ENCODE assay signal across 19 cellular contexts in the genomic region with DNA sequence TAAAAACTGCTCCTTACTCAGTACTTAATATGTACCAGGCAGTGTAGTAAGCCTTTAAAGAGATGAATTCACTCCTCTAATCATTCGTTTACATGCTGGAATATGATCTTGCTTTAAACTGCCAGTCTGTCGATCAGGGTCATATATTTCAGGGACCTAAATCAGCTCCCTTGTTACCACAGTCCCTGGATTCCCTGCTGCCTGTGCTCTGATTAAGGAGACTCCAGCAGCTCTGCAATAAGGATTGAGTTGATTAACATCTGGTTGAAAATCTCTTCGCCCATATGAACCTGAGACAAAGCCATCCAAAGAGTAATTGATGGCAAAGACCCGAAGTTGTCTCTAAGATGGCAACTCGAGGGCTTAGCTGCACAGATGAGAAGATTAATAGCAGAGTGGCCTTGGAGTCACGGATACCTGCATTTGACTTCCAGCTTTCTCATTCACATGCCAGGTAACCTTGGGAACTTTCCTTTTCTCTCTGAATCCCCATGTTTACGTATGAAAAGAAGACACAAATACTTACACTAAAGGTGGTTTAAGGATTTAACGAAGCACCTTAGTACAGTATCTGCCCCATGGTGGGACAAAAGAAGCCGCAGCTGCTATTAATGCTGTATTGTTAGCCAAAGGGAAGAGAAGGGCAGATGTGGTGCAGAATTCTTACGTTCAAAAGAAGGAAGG.
DNase-seq lines count a peak whose midpoint lies in the region; FAIRE-seq and TF ChIP-seq lines count a peak whose summit lies in the region.
"Had no signal": no experiment of that assay in that cellular context is flagged by ENCODE, and none has a peak within 500 bp of the region (broad histone marks: within the 10 kb centered on the region; RNA-seq: fewer than 3 reads in every experiment).

No MANE protein-coding gene starts in this region.

- peaks cover 2 to 11% of the 10 kb centered on the region in 2 donors for H3K27me3 Mint-ChIP-seq in CD8-positive, alpha-beta memory T cell

- no peak overlapping the region for H2BK20ac ChIP-seq in H1 (ENCODE audit: low read length)

- no peaks in the 10 kb centered on the region for H3K79me1 ChIP-seq in H1 (ENCODE audit: low read depth, low read length)

- H3K4me1 ChIP-seq in H1 (replicated peaks in 1 of 4; ENCODE audit: control insufficient read depth in 3 of 4, insufficient read depth in 4 of 4, low read length in 3 of 4), result peaks cover 3 to 13% (median 9%) of the 10 kb centered on the region in 4 experiments; a peak in 6 of 7 replicates
- no peaks in the 10 kb centered on the region for H3K4me1 ChIP-seq in CD8-positive, alpha-beta memory T cell (ENCODE audit: insufficient read depth, low read length)
- H3K4me1 ChIP-seq: A549 had no signal

- H3K4me2 ChIP-seq in H1 (ENCODE audit: insufficient read depth in 1 of 2, low read depth in 2 of 2, low read length in 2 of 2), result peak overlapping the region; percentile 56 to 84
- H3K4me2 ChIP-seq: A549; BLaER1 treated with 17β-estradiol and CSF1 and Interleukin-3, amounts not matched to agents 10 nM and 100 nM; KMS-11 had no signal

- TF ChIP-seq POLR2A in H1 (IDR thresholded peaks at IDR 0.05; ENCODE audit: control extremely low read depth in 1 of 2, low read depth in 2 of 2, low read length in 2 of 2) (no peak), erythroblast (IDR thresholded peaks at IDR 0.05; ENCODE audit: low read length) (no peak)

- no peak overlapping the region for H3K4ac ChIP-seq in H1 (replicated peaks; ENCODE audit: insufficient read length, low read depth, low read length)

- H3K36me3 Mint-ChIP-seq in CD8-positive, alpha-beta memory T cell, result no peaks in the 10 kb centered on the region
- H3K36me3 Mint-ChIP-seq: CD8-positive, alpha-beta T cell had no signal

- no peak overlapping the region for H3K14ac ChIP-seq in H1 (ENCODE audit: insufficient read length)

- no peak overlapping the region for H3K9ac ChIP-seq in H1 (replicated peaks in 1 of 4; ENCODE audit: extremely low read depth in 1 of 4, low read depth in 3 of 4, low read length in 3 of 4)
- H3K9ac ChIP-seq: BLaER1 treated with 17β-estradiol and CSF1 and Interleukin-3, amounts not matched to agents 10 nM and 100 nM; KMS-11 had no signal

- WGBS in H1 (ENCODE audit: extremely low coverage in 1 of 2, insufficient coverage in 1 of 2, insufficient read length in 1 of 2, insufficient replicate concordance in 2 of 2, low coverage in 1 of 2, low lambda C conversion rate in 2 of 2, missing lambda C conversion rate in 1 of 2), 2 experiments, result 29% methylated on average over 10 of the region's 10 CpGs; no CpG with 5 or more reads in 1 of the 2 experiments

- TF ChIP-seq RAD21 in H1 (IDR thresholded peaks at IDR 0.05 in 1 of 2, conservative IDR thresholded peaks at IDR 0.05 in 1 of 2; ENCODE audit: low read depth in 2 of 2, low read length in 2 of 2), result no peak

- no peak overlapping the region for H3K27ac Mint-ChIP-seq in CD8-positive, alpha-beta memory T cell
- H3K27ac Mint-ChIP-seq: CD8-positive, alpha-beta T cell had no signal

- no peak overlapping the region for H2BK120ac ChIP-seq in H1 (replicated peaks; ENCODE audit: low read depth, low read length)

- H3K4me1 Mint-ChIP-seq in CD8-positive, alpha-beta memory T cell, result no peaks in the 10 kb centered on the region

- no peaks in the 10 kb centered on the region for H3K23me2 ChIP-seq in H1 (ENCODE audit: low read depth, low read length)

- no peak overlapping the region for H3K18ac ChIP-seq in H1 (ENCODE audit: extremely low read depth, low read length)

- H3K27me3 ChIP-seq in H7 (ENCODE audit: control insufficient read depth, insufficient read depth, low read length) (no peaks in the 10 kb centered on the region), H1 (replicated peaks in 1 of 4; ENCODE audit: control insufficient read depth in 3 of 4, extremely low read depth in 1 of 4, insufficient read depth in 3 of 4, low read length in 3 of 4) (no peaks in the 10 kb centered on the region)
- no peaks in the 10 kb centered on the region for H3K27me3 ChIP-seq in CD8-positive, alpha-beta memory T cell (ENCODE audit: insufficient read depth, low read length, poor library complexity, severe bottlenecking)
- H3K27me3 ChIP-seq: BLaER1 treated with 17β-estradiol and CSF1 and Interleukin-3, amounts not matched to agents 10 nM and 100 nM; SJSA1 had no signal

- CTCF ChIA-PET in H1 (lab: Charles Lee; ENCODE audit: partially characterized antibody), result interaction anchor here (0.6 to 1.3 kb wide), 3 partner anchors 34 to 113 kb away, joined by 3 to 4 read pairs (median 4); no protein-coding TSS in a partner anchor
- CTCF ChIA-PET in CD8-positive, alpha-beta memory T cell (lab: Charles Lee), result no interaction called here

- DNase-seq in H7, result peak; percentile 30
- DNase-seq in NCI-H524 treated with DMSO at 0.1 percent for 48 hours (lab: John Stamatoyannopoulos, UW), result peak; percentile 5
- DNase-seq in H1 (ENCODE audit: low read depth in 1 of 2, low spot score in 2 of 2), result peak in 1 of 2 experiments; percentile 19
- peak; percentile 42 for DNase-seq in left kidney (ENCODE audit: low read depth, low spot score)
- DNase-seq in CD8-positive, alpha-beta memory T cell, result no peak
- DNase-seq in erythroblast (lab: John Stamatoyannopoulos, UW), result no peak
- DNase-seq in posterior vena cava (ENCODE audit: low spot score), result no peak
- DNase-seq: CD8-positive, alpha-beta T cell; MV-4-11; NCI-H187; NCI-H2107; NCI-H226; NCI-H69 had no signal

- no peak overlapping the region for H4K5ac ChIP-seq in H1 (ENCODE audit: insufficient read length, low read depth, low read length)

- H3K9me3 Mint-ChIP-seq in CD8-positive, alpha-beta memory T cell, result no peaks in the 10 kb centered on the region
- H3K9me3 Mint-ChIP-seq: CD8-positive, alpha-beta T cell had no signal

- TF ChIP-seq CTCF in H1 (IDR thresholded peaks at IDR 0.05; ENCODE audit: control extremely low read depth in 1 of 3, insufficient read depth in 1 of 3, low read depth in 1 of 3, low read length in 3 of 3), result no peak

- H4K91ac ChIP-seq in H1 (replicated peaks; ENCODE audit: insufficient read length, low read length), result no peak overlapping the region

- H2AFZ ChIP-seq in H1 (ENCODE audit: low read length), result peak overlapping the region; percentile 5; the same call in 1 of the 2 replicates

- POLR2A ChIA-PET in H1 (lab: Charles Lee; ENCODE audit: partially characterized antibody), result interaction anchor here (1.5 kb wide), 1 partner anchor 13 kb away, joined by 3 read pairs; no protein-coding TSS in a partner anchor
- POLR2A ChIA-PET in CD8-positive, alpha-beta memory T cell (lab: Charles Lee), result no interaction called here

- H3K36me3 ChIP-seq in H7 (replicated peaks; ENCODE audit: control insufficient read depth, insufficient read depth, low read length) (no peaks in the 10 kb centered on the region), H1 (ENCODE audit: control insufficient read depth in 2 of 4, insufficient read depth in 4 of 4, low read length in 3 of 4) (peaks cover 0 to 2% (median 0%) of the 10 kb centered on the region in 4 experiments; a peak in 1 of 8 replicates)
- no peaks in the 10 kb centered on the region for H3K36me3 ChIP-seq in CD8-positive, alpha-beta memory T cell (ENCODE audit: insufficient read depth, low read length)
- H3K36me3 ChIP-seq: BLaER1 treated with 17β-estradiol and CSF1 and Interleukin-3, amounts not matched to agents 10 nM and 100 nM; SJSA1 had no signal

- no peak overlapping the region for H3K23ac ChIP-seq in H1 (ENCODE audit: insufficient read length)

- H3K4me3 ChIP-seq in H7 (ENCODE audit: insufficient read depth, low read depth, low read length) (no peak overlapping the region), H1 (ENCODE audit: extremely low read depth in 1 of 4, insufficient read depth in 2 of 4, low read depth in 3 of 4, low read length in 4 of 4) (peak overlapping the region in 1 of 4 experiments; percentile 31; a peak in 1 of 8 replicates)
- no peak overlapping the region for H3K4me3 ChIP-seq in CD8-positive, alpha-beta memory T cell (ENCODE audit: low read length)
- H3K4me3 ChIP-seq: A549; BLaER1 treated with 17β-estradiol and CSF1 and Interleukin-3, amounts not matched to agents 10 nM and 100 nM; SJSA1 had no signal

- H2AK5ac ChIP-seq in H1 (ENCODE audit: low read depth, low read length), result no peak overlapping the region

- no peak overlapping the region for H3K56ac ChIP-seq in H1 (replicated peaks; ENCODE audit: insufficient read length, low read depth, low read length)

- no peak overlapping the region for H2BK12ac ChIP-seq in H1 (ENCODE audit: low read depth, low read length)

- FAIRE-seq in H1 (lab: Jason Lieb, UNC), result peak; percentile 58
- FAIRE-seq: A549, GM12891, GM19239 had no signal

- H2BK5ac ChIP-seq in H1 (ENCODE audit: low read depth, low read length), result no peak overlapping the region; the same call in 1 of the 2 replicates

- no peak for TF ChIP-seq EP300 in H1 (IDR thresholded peaks at IDR 0.05; ENCODE audit: borderline replicate concordance in 1 of 2, low read depth in 2 of 2, low read length in 2 of 2)

- no peak overlapping the region for H3K4me3 Mint-ChIP-seq in CD8-positive, alpha-beta memory T cell
- H3K4me3 Mint-ChIP-seq: CD8-positive, alpha-beta T cell had no signal

- H3K27ac ChIP-seq in H1 (ENCODE audit: low read depth, low read length), result no peak overlapping the region; the same call in 1 of the 2 replicates
- H3K27ac ChIP-seq in CD8-positive, alpha-beta memory T cell (ENCODE audit: low read depth, low read length), result no peak overlapping the region
- H3K27ac ChIP-seq: A549; BLaER1 treated with 17β-estradiol and CSF1 and Interleukin-3, amounts not matched to agents 10 nM and 100 nM; KMS-11; SJSA1 had no signal

- H3K79me2 ChIP-seq in H1 (ENCODE audit: control insufficient read depth in 1 of 2, insufficient read depth in 2 of 2, low read length in 2 of 2), result no peaks in the 10 kb centered on the region; a peak in 1 of 4 replicates

- H4K20me1 ChIP-seq in H1 (replicated peaks in 1 of 2; ENCODE audit: control insufficient read depth in 1 of 2, insufficient read depth in 2 of 2, low read length in 2 of 2), result peaks cover under 1 to 2% of the 10 kb centered on the region in 2 experiments
- H4K20me1 ChIP-seq: BLaER1 treated with 17β-estradiol and CSF1 and Interleukin-3, amounts not matched to agents 10 nM and 100 nM had no signal

- no peak overlapping the region for H4K8ac ChIP-seq in H1 (ENCODE audit: extremely low read depth, insufficient read depth, low read length)

- H2BK15ac ChIP-seq in H1 (ENCODE audit: low read length), result no peak overlapping the region

- no peaks in the 10 kb centered on the region for H3K9me3 ChIP-seq in H1 (ENCODE audit: insufficient read depth in 2 of 2, low read depth in 1 of 2, low read length in 1 of 2)
- H3K9me3 ChIP-seq in CD8-positive, alpha-beta memory T cell (ENCODE audit: low read length), result no peaks in the 10 kb centered on the region
- H3K9me3 ChIP-seq: A549; BLaER1 treated with 17β-estradiol and CSF1 and Interleukin-3, amounts not matched to agents 10 nM and 100 nM; SJSA1 had no signal

- intact Hi-C loops in posterior vena cava (cut with DNase I), result no loop called here

TF ChIP-seq in H1, 55 proteins besides CTCF, POLR2A, EP300 and RAD21 (continues in another document):
- TF ChIP-seq HDAC2 (IDR thresholded peaks at IDR 0.05; ENCODE audit: borderline replicate concordance in 1 of 2, low read depth in 2 of 2, low read length in 2 of 2), result 0 out of 4 replicates have a peak, but pooled peaks of 1 of the 2 experiments have one; percentile 19

Comparison
In these comparisons a context has a peak if more than half of its experiments do, and no peak if none do; other contexts are left out.
1. DNase-seq: peak in H7 (single experiment), NCI-H524 treated with DMSO at 0.1 percent for 48 hours (single experiment) and left kidney (single experiment); none in CD8-positive, alpha-beta memory T cell (0 of 5), erythroblast (0 of 2) and posterior vena cava (single experiment).